In the genomic region with DNA sequence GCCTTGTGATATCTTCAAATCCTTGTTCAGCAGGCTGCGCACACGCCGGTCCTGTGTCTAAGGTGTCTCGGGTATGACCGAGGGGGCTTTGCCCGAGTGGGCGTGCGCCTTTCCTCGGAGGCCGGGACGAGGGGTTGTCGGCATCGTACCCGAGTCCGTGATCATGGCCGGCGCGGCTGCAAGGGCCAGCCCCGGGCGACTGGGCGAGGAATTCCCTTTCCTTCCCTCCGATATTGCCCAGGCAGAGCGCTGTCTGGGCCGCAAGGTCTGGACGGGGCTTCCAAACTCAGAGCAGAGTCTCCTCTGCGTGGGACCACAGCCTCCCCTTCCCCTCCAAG, we compare ENCODE assay signal across 1 cellular context.
TF ChIP-seq lines count a peak whose summit lies in the region.

No MANE protein-coding gene starts in this region.

TF ChIP-seq in GM23338, 12 proteins besides CTCF, POLR2A, EP300 and RAD21 (continued from another document):
- TF ChIP-seq, protein P1, sequence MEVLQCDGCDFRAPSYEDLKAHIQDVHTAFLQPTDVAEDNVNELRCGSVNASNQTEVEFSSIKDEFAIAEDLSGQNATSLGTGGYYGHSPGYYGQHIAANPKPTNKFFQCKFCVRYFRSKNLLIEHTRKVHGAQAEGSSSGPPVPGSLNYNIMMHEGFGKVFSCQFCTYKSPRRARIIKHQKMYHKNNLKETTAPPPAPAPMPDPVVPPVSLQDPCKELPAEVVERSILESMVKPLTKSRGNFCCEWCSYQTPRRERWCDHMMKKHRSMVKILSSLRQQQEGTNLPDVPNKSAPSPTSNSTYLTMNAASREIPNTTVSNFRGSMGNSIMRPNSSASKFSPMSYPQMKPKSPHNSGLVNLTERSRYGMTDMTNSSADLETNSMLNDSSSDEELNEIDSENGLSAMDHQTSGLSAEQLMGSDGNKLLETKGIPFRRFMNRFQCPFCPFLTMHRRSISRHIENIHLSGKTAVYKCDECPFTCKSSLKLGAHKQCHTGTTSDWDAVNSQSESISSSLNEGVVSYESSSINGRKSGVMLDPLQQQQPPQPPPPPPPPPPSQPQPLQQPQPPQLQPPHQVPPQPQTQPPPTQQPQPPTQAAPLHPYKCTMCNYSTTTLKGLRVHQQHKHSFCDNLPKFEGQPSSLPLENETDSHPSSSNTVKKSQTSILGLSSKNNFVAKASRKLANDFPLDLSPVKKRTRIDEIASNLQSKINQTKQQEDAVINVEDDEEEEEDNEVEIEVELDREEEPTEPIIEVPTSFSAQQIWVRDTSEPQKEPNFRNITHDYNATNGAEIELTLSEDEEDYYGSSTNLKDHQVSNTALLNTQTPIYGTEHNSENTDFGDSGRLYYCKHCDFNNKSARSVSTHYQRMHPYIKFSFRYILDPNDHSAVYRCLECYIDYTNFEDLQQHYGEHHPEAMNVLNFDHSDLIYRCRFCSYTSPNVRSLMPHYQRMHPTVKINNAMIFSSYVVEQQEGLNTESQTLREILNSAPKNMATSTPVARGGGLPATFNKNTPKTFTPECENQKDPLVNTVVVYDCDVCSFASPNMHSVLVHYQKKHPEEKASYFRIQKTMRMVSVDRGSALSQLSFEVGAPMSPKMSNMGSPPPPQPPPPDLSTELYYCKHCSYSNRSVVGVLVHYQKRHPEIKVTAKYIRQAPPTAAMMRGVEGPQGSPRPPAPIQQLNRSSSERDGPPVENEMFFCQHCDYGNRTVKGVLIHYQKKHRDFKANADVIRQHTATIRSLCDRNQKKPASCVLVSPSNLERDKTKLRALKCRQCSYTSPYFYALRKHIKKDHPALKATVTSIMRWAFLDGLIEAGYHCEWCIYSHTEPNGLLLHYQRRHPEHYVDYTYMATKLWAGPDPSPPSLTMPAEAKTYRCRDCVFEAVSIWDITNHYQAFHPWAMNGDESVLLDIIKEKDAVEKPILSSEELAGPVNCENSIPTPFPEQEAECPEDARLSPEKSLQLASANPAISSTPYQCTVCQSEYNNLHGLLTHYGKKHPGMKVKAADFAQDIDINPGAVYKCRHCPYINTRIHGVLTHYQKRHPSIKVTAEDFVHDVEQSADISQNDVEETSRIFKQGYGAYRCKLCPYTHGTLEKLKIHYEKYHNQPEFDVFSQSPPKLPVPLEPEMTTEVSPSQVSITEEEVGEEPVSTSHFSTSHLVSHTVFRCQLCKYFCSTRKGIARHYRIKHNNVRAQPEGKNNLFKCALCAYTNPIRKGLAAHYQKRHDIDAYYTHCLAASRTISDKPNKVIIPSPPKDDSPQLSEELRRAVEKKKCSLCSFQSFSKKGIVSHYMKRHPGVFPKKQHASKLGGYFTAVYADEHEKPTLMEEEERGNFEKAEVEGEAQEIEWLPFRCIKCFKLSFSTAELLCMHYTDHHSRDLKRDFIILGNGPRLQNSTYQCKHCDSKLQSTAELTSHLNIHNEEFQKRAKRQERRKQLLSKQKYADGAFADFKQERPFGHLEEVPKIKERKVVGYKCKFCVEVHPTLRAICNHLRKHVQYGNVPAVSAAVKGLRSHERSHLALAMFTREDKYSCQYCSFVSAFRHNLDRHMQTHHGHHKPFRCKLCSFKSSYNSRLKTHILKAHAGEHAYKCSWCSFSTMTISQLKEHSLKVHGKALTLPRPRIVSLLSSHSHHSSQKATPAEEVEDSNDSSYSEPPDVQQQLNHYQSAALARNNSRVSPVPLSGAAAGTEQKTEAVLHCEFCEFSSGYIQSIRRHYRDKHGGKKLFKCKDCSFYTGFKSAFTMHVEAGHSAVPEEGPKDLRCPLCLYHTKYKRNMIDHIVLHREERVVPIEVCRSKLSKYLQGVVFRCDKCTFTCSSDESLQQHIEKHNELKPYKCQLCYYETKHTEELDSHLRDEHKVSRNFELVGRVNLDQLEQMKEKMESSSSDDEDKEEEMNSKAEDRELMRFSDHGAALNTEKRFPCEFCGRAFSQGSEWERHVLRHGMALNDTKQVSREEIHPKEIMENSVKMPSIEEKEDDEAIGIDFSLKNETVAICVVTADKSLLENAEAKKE (CRISPR knock-in tag; IDR thresholded peaks at IDR 0.05): no peak
- TF ChIP-seq ZNF114 (CRISPR knock-in tag; IDR thresholded peaks at IDR 0.05) (no peak), POLR2AphosphoS5 (IDR thresholded peaks at IDR 0.05; ENCODE audit: low read depth) (no peak)
- TF ChIP-seq, protein P2, sequence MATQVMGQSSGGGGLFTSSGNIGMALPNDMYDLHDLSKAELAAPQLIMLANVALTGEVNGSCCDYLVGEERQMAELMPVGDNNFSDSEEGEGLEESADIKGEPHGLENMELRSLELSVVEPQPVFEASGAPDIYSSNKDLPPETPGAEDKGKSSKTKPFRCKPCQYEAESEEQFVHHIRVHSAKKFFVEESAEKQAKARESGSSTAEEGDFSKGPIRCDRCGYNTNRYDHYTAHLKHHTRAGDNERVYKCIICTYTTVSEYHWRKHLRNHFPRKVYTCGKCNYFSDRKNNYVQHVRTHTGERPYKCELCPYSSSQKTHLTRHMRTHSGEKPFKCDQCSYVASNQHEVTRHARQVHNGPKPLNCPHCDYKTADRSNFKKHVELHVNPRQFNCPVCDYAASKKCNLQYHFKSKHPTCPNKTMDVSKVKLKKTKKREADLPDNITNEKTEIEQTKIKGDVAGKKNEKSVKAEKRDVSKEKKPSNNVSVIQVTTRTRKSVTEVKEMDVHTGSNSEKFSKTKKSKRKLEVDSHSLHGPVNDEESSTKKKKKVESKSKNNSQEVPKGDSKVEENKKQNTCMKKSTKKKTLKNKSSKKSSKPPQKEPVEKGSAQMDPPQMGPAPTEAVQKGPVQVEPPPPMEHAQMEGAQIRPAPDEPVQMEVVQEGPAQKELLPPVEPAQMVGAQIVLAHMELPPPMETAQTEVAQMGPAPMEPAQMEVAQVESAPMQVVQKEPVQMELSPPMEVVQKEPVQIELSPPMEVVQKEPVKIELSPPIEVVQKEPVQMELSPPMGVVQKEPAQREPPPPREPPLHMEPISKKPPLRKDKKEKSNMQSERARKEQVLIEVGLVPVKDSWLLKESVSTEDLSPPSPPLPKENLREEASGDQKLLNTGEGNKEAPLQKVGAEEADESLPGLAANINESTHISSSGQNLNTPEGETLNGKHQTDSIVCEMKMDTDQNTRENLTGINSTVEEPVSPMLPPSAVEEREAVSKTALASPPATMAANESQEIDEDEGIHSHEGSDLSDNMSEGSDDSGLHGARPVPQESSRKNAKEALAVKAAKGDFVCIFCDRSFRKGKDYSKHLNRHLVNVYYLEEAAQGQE (IDR thresholded peaks at IDR 0.05; ENCODE audit: unreplicated experiment): no peak
